ENCODE assay signal across 28 cellular contexts in the genomic region with DNA sequence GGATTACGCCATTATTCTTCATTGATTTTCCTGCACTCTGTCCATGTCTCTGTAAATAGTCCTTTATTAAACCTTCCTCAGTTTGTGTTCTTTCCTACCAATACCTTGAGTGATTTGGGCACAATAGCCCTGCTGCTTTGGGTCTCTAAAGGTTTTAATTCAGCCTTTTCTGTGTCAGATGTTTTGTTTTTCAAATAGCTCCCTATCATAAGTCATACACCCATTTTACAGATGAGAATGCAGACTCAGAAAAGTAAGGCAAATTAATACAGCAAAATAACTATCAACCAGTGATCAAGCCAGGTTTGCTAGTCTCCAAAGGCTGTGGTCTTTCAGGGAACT.
"Had no signal": no experiment of that assay in that cellular context is flagged by ENCODE, and none has a peak within 500 bp of the region (broad histone marks: within the 10 kb centered on the region; RNA-seq: fewer than 3 reads in every experiment).

No MANE protein-coding gene starts in this region.

- H3K36me3 ChIP-seq: breast epithelium had no signal

- H3K9me3 ChIP-seq: breast epithelium, left lung, testis, upper lobe of left lung had no signal

- H3K4me3 Mint-ChIP-seq: activated CD4-positive, alpha-beta memory T cell treated with anti-CD3 and anti-CD28 coated beads, Interleukin-2, amount 10 ng/mL, durations not matched to agents 7 days and 5 days; activated naive CD8-positive, alpha-beta T cell treated with anti-CD3 and anti-CD28 coated beads, Interleukin-2, amount 10 ng/mL, durations not matched to agents 7 days and 5 days; activated T-helper 17 cell treated with anti-CD3 and anti-CD28 coated beads, Interleukin-2, amount 50 U/mL, for 72 hours; central memory CD8-positive, alpha-beta T cell; effector memory CD8-positive, alpha-beta T cell; immature natural killer cell; naive thymus-derived CD4-positive, alpha-beta T cell; neural crest cell; stimulated activated memory B cell treated with anti-CD40 and anti-IgM and Interleukin-4, amounts not matched to agents 10 μg/mL and 1 μg/mL and 100 μg/mL, for 72 hours; T-helper 17 cell had no signal

- H3K4me3 ChIP-seq: breast epithelium, dorsolateral prefrontal cortex, hepatocyte, left lung, testis, upper lobe of left lung had no signal

- H3K27ac ChIP-seq: breast epithelium, hepatocyte, left lung, testis, upper lobe of left lung had no signal

- H3K27me3 ChIP-seq: breast epithelium, dorsolateral prefrontal cortex, hepatocyte, left lung, testis, upper lobe of left lung had no signal

- H3K27ac Mint-ChIP-seq: activated CD4-positive, alpha-beta memory T cell treated with anti-CD3 and anti-CD28 coated beads, Interleukin-2, amount 10 ng/mL, durations not matched to agents 7 days and 5 days; activated naive CD8-positive, alpha-beta T cell treated with anti-CD3 and anti-CD28 coated beads, Interleukin-2, amount 10 ng/mL, durations not matched to agents 7 days and 5 days; activated T-helper 17 cell treated with anti-CD3 and anti-CD28 coated beads, Interleukin-2, amount 50 U/mL, for 72 hours; stimulated activated memory B cell treated with anti-CD40 and anti-IgM and Interleukin-4, amounts not matched to agents 10 μg/mL and 1 μg/mL and 100 μg/mL, for 72 hours; T-helper 17 cell had no signal

- H2AFZ ChIP-seq: hepatocyte had no signal

- H3K4me1 ChIP-seq: breast epithelium, left lung, testis, upper lobe of left lung had no signal

- DNase-seq: activated CD4-positive, alpha-beta memory T cell treated with anti-CD3 and anti-CD28 coated beads, Interleukin-2, amount 10 ng/mL, durations not matched to agents 7 days and 5 days; activated CD4-positive, alpha-beta T cell treated with anti-CD3 and anti-CD28 coated beads for 4 hours; activated CD4-positive, CD25-positive, alpha-beta regulatory T cell; activated naive CD4-positive, alpha-beta T cell; activated naive CD8-positive, alpha-beta T cell treated with anti-CD3 and anti-CD28 coated beads, Interleukin-2, amount 10 ng/mL, durations not matched to agents 7 days and 5 days; amniotic stem cell; dorsolateral prefrontal cortex; effector memory CD8-positive, alpha-beta T cell; foreskin melanocyte; glutamatergic neuron; immature natural killer cell; left lung; naive thymus-derived CD4-positive, alpha-beta T cell; occipital lobe; small intestine; stimulated activated CD4-positive, alpha-beta T cell treated with anti-CD3 and anti-CD28 coated beads, Interleukin-2, amount 100 ng/mL, for 24 hours; T-helper 17 cell; testis; upper lobe of left lung had no signal

- H3K4me1 Mint-ChIP-seq: central memory CD8-positive, alpha-beta T cell; stimulated activated memory B cell treated with anti-CD40 and anti-IgM and Interleukin-4, amounts not matched to agents 10 μg/mL and 1 μg/mL and 100 μg/mL, for 72 hours had no signal

- H3K27me3 Mint-ChIP-seq: activated CD4-positive, alpha-beta memory T cell treated with anti-CD3 and anti-CD28 coated beads, Interleukin-2, amount 10 ng/mL, durations not matched to agents 7 days and 5 days; activated naive CD8-positive, alpha-beta T cell treated with anti-CD3 and anti-CD28 coated beads, Interleukin-2, amount 10 ng/mL, durations not matched to agents 7 days and 5 days; activated T-helper 17 cell treated with anti-CD3 and anti-CD28 coated beads, Interleukin-2, amount 50 U/mL, for 72 hours; central memory CD8-positive, alpha-beta T cell; effector memory CD8-positive, alpha-beta T cell; naive thymus-derived CD4-positive, alpha-beta T cell; stimulated activated memory B cell treated with anti-CD40 and anti-IgM and Interleukin-4, amounts not matched to agents 10 μg/mL and 1 μg/mL and 100 μg/mL, for 72 hours; T-helper 17 cell had no signal

- H3K79me2 ChIP-seq: hepatocyte had no signal

- H3K9me3 Mint-ChIP-seq: activated CD4-positive, alpha-beta memory T cell treated with anti-CD3 and anti-CD28 coated beads, Interleukin-2, amount 10 ng/mL, durations not matched to agents 7 days and 5 days; activated naive CD8-positive, alpha-beta T cell treated with anti-CD3 and anti-CD28 coated beads, Interleukin-2, amount 10 ng/mL, durations not matched to agents 7 days and 5 days; activated T-helper 17 cell treated with anti-CD3 and anti-CD28 coated beads, Interleukin-2, amount 50 U/mL, for 72 hours; central memory CD8-positive, alpha-beta T cell; effector memory CD8-positive, alpha-beta T cell; immature natural killer cell; naive thymus-derived CD4-positive, alpha-beta T cell; neural crest cell; stimulated activated memory B cell treated with anti-CD40 and anti-IgM and Interleukin-4, amounts not matched to agents 10 μg/mL and 1 μg/mL and 100 μg/mL, for 72 hours had no signal

- ATAC-seq: activated T-helper 17 cell treated with anti-CD3 and anti-CD28 coated beads, Interleukin-2, amount 50 U/mL, for 72 hours; effector memory CD8-positive, alpha-beta T cell; esophagus mucosa; left lung; naive thymus-derived CD4-positive, alpha-beta T cell; sciatic nerve; stimulated activated memory B cell treated with anti-CD40 and anti-IgM and Interleukin-4, amounts not matched to agents 10 μg/mL and 1 μg/mL and 100 μg/mL, for 72 hours; T-helper 17 cell had no signal

- FAIRE-seq: colon, small intestine had no signal

- H3K4me2 ChIP-seq: hepatocyte had no signal
